In genomic region chr3:185716436-185717090, GRCh38 we compare ENCODE assay signal across 17 cellular contexts.
DNase-seq lines count a peak whose midpoint lies in the region; ATAC-seq, FAIRE-seq and TF ChIP-seq lines count a peak whose summit lies in the region.
"Had no signal": no experiment of that assay in that cellular context is flagged by ENCODE, and none has a peak within 500 bp of the region (broad histone marks: within the 10 kb centered on the region; RNA-seq: fewer than 3 reads in every experiment).

No MANE protein-coding gene starts in this region.

- in situ Hi-C loops in GM23248 (cut with MboI), result no loop called here

- no peaks in the 10 kb centered on the region for H3K27me3 Mint-ChIP-seq in neural crest cell (ENCODE audit: low read depth)
- H3K27me3 Mint-ChIP-seq in activated T-helper 1 cell treated with anti-CD3 and anti-CD28 coated beads, Interleukin-12 subunit alpha, Interleukin-12 subunit beta, Interleukin-2, Interleukin-4 antibody, amounts not matched to agents 30 ng/mL and 10 ng/mL and 1 ng/mL, durations not matched to agents 14 hours and 24 hours and 36 hours (ENCODE audit: insufficient read depth), result peaks cover 4% of the 10 kb centered on the region

- H3F3A ChIP-seq in GM23248 (ENCODE audit: insufficient read depth), result peaks cover 51% of the 10 kb centered on the region

- H3K9me3 Mint-ChIP-seq in neural crest cell, result no peaks in the 10 kb centered on the region
- no peaks in the 10 kb centered on the region for H3K9me3 Mint-ChIP-seq in activated T-helper 1 cell treated with anti-CD3 and anti-CD28 coated beads, Interleukin-12 subunit alpha, Interleukin-12 subunit beta, Interleukin-2, Interleukin-4 antibody, amounts not matched to agents 30 ng/mL and 10 ng/mL and 1 ng/mL, durations not matched to agents 14 hours and 24 hours and 36 hours
- H3K9me3 Mint-ChIP-seq: activated naive CD8-positive, alpha-beta T cell treated with anti-CD3 and anti-CD28 coated beads, Interleukin-2, amount 50 U/mL, for 24 hours had no signal

- peak overlapping the region; percentile 92 for H3K27ac ChIP-seq in GM23248
- peak overlapping the region; percentile 11 for H3K27ac ChIP-seq in fibroblast of lung (ENCODE audit: insufficient read depth, low read length)
- peak overlapping the region in 1 of 2 donors; percentile 31 for H3K27ac ChIP-seq in prostate gland

- peak; percentile 6; the same call in 2 of the 3 replicates for ATAC-seq in SK-N-SH treated with all-trans-retinoic acid at 6 μM for 48 hours
- ATAC-seq: activated naive CD8-positive, alpha-beta T cell treated with anti-CD3 and anti-CD28 coated beads, Interleukin-2, amount 50 U/mL, for 24 hours had no signal

- H2AFZ ChIP-seq in GM23248 (no peak overlapping the region), fibroblast of lung (ENCODE audit: low read length) (no peak overlapping the region)

- intact Hi-C loops in prostate gland (cut with DNase I), result no loop called here
- intact Hi-C loops in activated T-helper 1 cell treated with anti-CD3 and anti-CD28 coated beads, Interleukin-12 subunit alpha, Interleukin-12 subunit beta, Interleukin-2, Interleukin-4 antibody, amounts not matched to agents 30 ng/mL and 10 ng/mL and 1 ng/mL, durations not matched to agents 14 hours and 24 hours and 36 hours (cut with micrococcal nuclease), result no loop called here

- 82 to 84% methylated on average over 8 of the region's 8 CpGs for WGBS in GM23248 (ENCODE audit: low coverage in 1 of 2, low lambda C conversion rate in 2 of 2, missing lambda C conversion rate in 2 of 2), 2 experiments
- WGBS in prostate gland, result 32% methylated on average over 8 of the region's 8 CpGs

- no peaks in the 10 kb centered on the region for H3K9me2 ChIP-seq in GM23248 (ENCODE audit: insufficient read depth)

- DNase-seq in GM23248, result no peak
- DNase-seq in fibroblast of lung (ENCODE audit: low read depth in 2 of 2), result no peak
- DNase-seq in neural crest cell (ENCODE audit: low read depth, low spot score), result no peak
- no peak for DNase-seq in prostate gland (ENCODE audit: low spot score)
- no peak for DNase-seq in NCI-H2171 treated with DMSO at 0.1 percent for 48 hours (lab: John Stamatoyannopoulos, UW)
- no peak for DNase-seq in activated T-helper 1 cell treated with anti-CD3 and anti-CD28 coated beads, Interleukin-12 subunit alpha, Interleukin-12 subunit beta, Interleukin-2, Interleukin-4 antibody, amounts not matched to agents 30 ng/mL and 10 ng/mL and 1 ng/mL, durations not matched to agents 14 hours and 24 hours and 36 hours (ENCODE audit: low spot score)
- DNase-seq in GM12892 (ENCODE audit: insufficient read length), result no peak
- DNase-seq: activated naive CD8-positive, alpha-beta T cell treated with anti-CD3 and anti-CD28 coated beads, Interleukin-2, amount 50 U/mL, for 24 hours; effector CD4-positive, alpha-beta T cell; head of caudate nucleus; NCI-H1417 treated with DMSO at 0.1 percent for 48 hours; NCI-H748 treated with DMSO at 0.1 percent for 48 hours; SIG-M5; stimulated activated CD4-positive, alpha-beta T cell treated with anti-CD3 and anti-CD28 coated beads, Interleukin-4, amount 100 ng/mL, for 24 hours; stimulated activated naive CD4-positive, alpha-beta T cell had no signal

- no peak for TF ChIP-seq POLR2A in prostate gland (IDR thresholded peaks at IDR 0.05)
- no peak for TF ChIP-seq POLR2A in GM12892 (IDR thresholded peaks at IDR 0.05; ENCODE audit: low read depth, low read length)

- H3K79me2 ChIP-seq in GM23248 (ENCODE audit: insufficient read depth), result peaks cover 97% of the 10 kb centered on the region
- H3K79me2 ChIP-seq in fibroblast of lung (ENCODE audit: control insufficient read depth, insufficient read depth, low read length), result peaks cover 39% of the 10 kb centered on the region

- no peak overlapping the region for H3K4me3 ChIP-seq in GM23248
- no peak overlapping the region for H3K4me3 ChIP-seq in fibroblast of lung (replicated peaks in 1 of 4; ENCODE audit: control extremely low read depth in 1 of 4, insufficient read depth in 1 of 4, low read depth in 3 of 4, low read length in 4 of 4)
- H3K4me3 ChIP-seq in prostate gland, result no peak overlapping the region

- H4K20me1 ChIP-seq in GM23248 (ENCODE audit: insufficient read depth), result no peaks in the 10 kb centered on the region
- peaks cover 4% of the 10 kb centered on the region for H4K20me1 ChIP-seq in fibroblast of lung (ENCODE audit: control insufficient read depth, extremely low read depth, insufficient read depth, low read length)

- H3K4me2 ChIP-seq in GM23248 (ENCODE audit: unreplicated experiment) (peak overlapping the region; percentile 67), fibroblast of lung (ENCODE audit: extremely low read depth, insufficient read depth, low read length) (no peak overlapping the region)

- H3K4me1 ChIP-seq in GM23248 (ENCODE audit: insufficient read depth) (peaks cover 51% of the 10 kb centered on the region), fibroblast of lung (ENCODE audit: control insufficient read depth, extremely low read depth, insufficient read depth, low read length) (peaks cover 11% of the 10 kb centered on the region), prostate gland (replicated peaks) (no peaks in the 10 kb centered on the region)

- peak overlapping the region; percentile 2 for H3K27ac Mint-ChIP-seq in neural crest cell (ENCODE audit: unreplicated experiment)
- H3K27ac Mint-ChIP-seq in activated T-helper 1 cell treated with anti-CD3 and anti-CD28 coated beads, Interleukin-12 subunit alpha, Interleukin-12 subunit beta, Interleukin-2, Interleukin-4 antibody, amounts not matched to agents 30 ng/mL and 10 ng/mL and 1 ng/mL, durations not matched to agents 14 hours and 24 hours and 36 hours, result no peak overlapping the region
- H3K27ac Mint-ChIP-seq: activated naive CD8-positive, alpha-beta T cell treated with anti-CD3 and anti-CD28 coated beads, Interleukin-2, amount 50 U/mL, for 24 hours had no signal

- H3K36me3 Mint-ChIP-seq in neural crest cell (ENCODE audit: low read depth), result no peaks in the 10 kb centered on the region
- no peaks in the 10 kb centered on the region for H3K36me3 Mint-ChIP-seq in activated T-helper 1 cell treated with anti-CD3 and anti-CD28 coated beads, Interleukin-12 subunit alpha, Interleukin-12 subunit beta, Interleukin-2, Interleukin-4 antibody, amounts not matched to agents 30 ng/mL and 10 ng/mL and 1 ng/mL, durations not matched to agents 14 hours and 24 hours and 36 hours (ENCODE audit: low read depth)

- peaks cover 55% of the 10 kb centered on the region for H3K4me1 Mint-ChIP-seq in neural crest cell
- no peaks in the 10 kb centered on the region for H3K4me1 Mint-ChIP-seq in activated T-helper 1 cell treated with anti-CD3 and anti-CD28 coated beads, Interleukin-12 subunit alpha, Interleukin-12 subunit beta, Interleukin-2, Interleukin-4 antibody, amounts not matched to agents 30 ng/mL and 10 ng/mL and 1 ng/mL, durations not matched to agents 14 hours and 24 hours and 36 hours (ENCODE audit: low read depth)
- H3K4me1 Mint-ChIP-seq: activated naive CD8-positive, alpha-beta T cell treated with anti-CD3 and anti-CD28 coated beads, Interleukin-2, amount 50 U/mL, for 24 hours had no signal

- FAIRE-seq in GM12892 (lab: Jason Lieb, UNC), result no peak
- FAIRE-seq: HTR-8/SVneo had no signal

- no peaks in the 10 kb centered on the region for H3K9me3 ChIP-seq in GM23248 (ENCODE audit: low read depth)
- H3K9me3 ChIP-seq in fibroblast of lung (ENCODE audit: control insufficient read depth, insufficient read depth, low read depth, low read length), result no peaks in the 10 kb centered on the region
- no peaks in the 10 kb centered on the region for H3K9me3 ChIP-seq in prostate gland

- no peak overlapping the region for H3K4me3 Mint-ChIP-seq in neural crest cell
- no peak overlapping the region for H3K4me3 Mint-ChIP-seq in activated T-helper 1 cell treated with anti-CD3 and anti-CD28 coated beads, Interleukin-12 subunit alpha, Interleukin-12 subunit beta, Interleukin-2, Interleukin-4 antibody, amounts not matched to agents 30 ng/mL and 10 ng/mL and 1 ng/mL, durations not matched to agents 14 hours and 24 hours and 36 hours
- H3K4me3 Mint-ChIP-seq: activated naive CD8-positive, alpha-beta T cell treated with anti-CD3 and anti-CD28 coated beads, Interleukin-2, amount 50 U/mL, for 24 hours had no signal

- no peaks in the 10 kb centered on the region for H3K27me3 ChIP-seq in GM23248 (replicated peaks; ENCODE audit: insufficient read depth)
- no peaks in the 10 kb centered on the region for H3K27me3 ChIP-seq in fibroblast of lung (ENCODE audit: control insufficient read depth, insufficient read depth, low read length)
- H3K27me3 ChIP-seq in prostate gland (replicated peaks; ENCODE audit: insufficient read depth), result no peaks in the 10 kb centered on the region

- TF ChIP-seq CTCF in fibroblast of lung (conservative IDR thresholded peaks at IDR 0.05 in 1 of 2, IDR thresholded peaks at IDR 0.05 in 1 of 2; ENCODE audit: low read depth in 1 of 2, low read length in 2 of 2), result no peak
- no peak for TF ChIP-seq CTCF in neural crest cell (conservative IDR thresholded peaks at IDR 0.05)
- no peak for TF ChIP-seq CTCF in prostate gland (IDR thresholded peaks at IDR 0.05)

- H3K9ac ChIP-seq in GM23248 (peak overlapping the region; percentile 62), fibroblast of lung (ENCODE audit: insufficient read depth, low read length) (no peak overlapping the region)

- H3K36me3 ChIP-seq in GM23248 (ENCODE audit: low read depth) (no peaks in the 10 kb centered on the region; the same call in 1 of the 2 replicates), fibroblast of lung (ENCODE audit: control insufficient read depth, insufficient read depth, low read length) (no peaks in the 10 kb centered on the region), prostate gland (no peaks in the 10 kb centered on the region)

TF ChIP-seq in SK-N-SH treated with all-trans-retinoic acid at 6 μM for 48 hours, 23 proteins besides CTCF, POLR2A, EP300 and RAD21 (continues in another document):
- TF ChIP-seq CSDC2 (CRISPR knock-in tag; IDR thresholded peaks at IDR 0.05) (no peak), ISL1 (CRISPR knock-in tag; IDR thresholded peaks at IDR 0.05) (no peak), ZNF70 (CRISPR knock-in tag; IDR thresholded peaks at IDR 0.05) (no peak), ZFP3 (CRISPR knock-in tag; IDR thresholded peaks at IDR 0.05) (no peak)
